Comparison of ENCODE assay signal across 22 cellular contexts in genomic region chr11:123298488-123299447, GRCh38.
A peak's percentile ranks its signal among the peaks of the same experiment; 100 is the strongest.
DNase-seq lines count a peak whose midpoint lies in the region; ATAC-seq and TF ChIP-seq lines count a peak whose summit lies in the region.
"Had no signal": no experiment of that assay in that cellular context is flagged by ENCODE, and none has a peak within 500 bp of the region (broad histone marks: within the 10 kb centered on the region; RNA-seq: fewer than 3 reads in every experiment).

No MANE protein-coding gene starts in this region.

- no peak overlapping the region for H3K9ac ChIP-seq in Karpas-422 (ENCODE audit: low read length)
- H3K9ac ChIP-seq in mesendoderm (ENCODE audit: low read length): no peak overlapping the region
- H3K9ac ChIP-seq: BLaER1 treated with 17β-estradiol and CSF1 and Interleukin-3, amounts not matched to agents 10 nM and 100 nM; SK-N-SH had no signal

- POLR2A ChIA-PET in WTC11 (lab: Charles Lee): interaction anchor here (0.9 kb wide), 1 partner anchor 244 kb away, joined by 6 read pairs; no protein-coding TSS in a partner anchor

- no peaks in the 10 kb centered on the region for H3K79me1 ChIP-seq in mesendoderm (ENCODE audit: low read length)

- peaks cover 16% of the 10 kb centered on the region for H3K4me1 Mint-ChIP-seq in WTC11
- peaks cover 26% of the 10 kb centered on the region for H3K4me1 Mint-ChIP-seq in activated naive CD8-positive, alpha-beta T cell treated with anti-CD3 and anti-CD28 coated beads for 36 hours

- H3K79me2 ChIP-seq in Karpas-422 (ENCODE audit: low read length): no peaks in the 10 kb centered on the region
- H3K79me2 ChIP-seq in mesendoderm (ENCODE audit: control insufficient read depth, insufficient read depth, low read length): no peaks in the 10 kb centered on the region

- H3K36me3 ChIP-seq in BE2C (no peaks in the 10 kb centered on the region), Karpas-422 (ENCODE audit: insufficient read depth, low read length) (no peaks in the 10 kb centered on the region), mesendoderm (ENCODE audit: control insufficient read depth, insufficient read depth, low read length) (no peaks in the 10 kb centered on the region)
- H3K36me3 ChIP-seq: BLaER1 treated with 17β-estradiol and CSF1 and Interleukin-3, amounts not matched to agents 10 nM and 100 nM had no signal

- no peak overlapping the region for H3K4ac ChIP-seq in mesendoderm (ENCODE audit: low read depth, low read length)

- no peak overlapping the region for H3K56ac ChIP-seq in mesendoderm (ENCODE audit: low read length)

- no peak overlapping the region for H2AK5ac ChIP-seq in mesendoderm (ENCODE audit: low read length)

- H3K9me3 ChIP-seq in BE2C (no peaks in the 10 kb centered on the region), Karpas-422 (ENCODE audit: low read length) (no peaks in the 10 kb centered on the region)
- H3K9me3 ChIP-seq: SK-N-SH had no signal

- H3K9me3 Mint-ChIP-seq in WTC11: no peaks in the 10 kb centered on the region
- H3K9me3 Mint-ChIP-seq in activated naive CD8-positive, alpha-beta T cell treated with anti-CD3 and anti-CD28 coated beads for 36 hours: no peaks in the 10 kb centered on the region
- H3K9me3 Mint-ChIP-seq: CD4-positive, alpha-beta T cell had no signal

- H3K4me3 Mint-ChIP-seq in WTC11: no peak overlapping the region
- no peak overlapping the region for H3K4me3 Mint-ChIP-seq in activated naive CD8-positive, alpha-beta T cell treated with anti-CD3 and anti-CD28 coated beads for 36 hours
- H3K4me3 Mint-ChIP-seq: CD4-positive, alpha-beta T cell had no signal

- no peak overlapping the region for H2BK5ac ChIP-seq in mesendoderm (ENCODE audit: low read length)

- no peak overlapping the region for H3K23ac ChIP-seq in mesendoderm (ENCODE audit: low read length)

- H3K27me3 ChIP-seq in BE2C (no peaks in the 10 kb centered on the region), Karpas-422 (ENCODE audit: low read length) (no peaks in the 10 kb centered on the region), mesendoderm (ENCODE audit: insufficient read depth, low read length, poor library complexity) (no peaks in the 10 kb centered on the region)
- H3K27me3 ChIP-seq: BLaER1 treated with 17β-estradiol and CSF1 and Interleukin-3, amounts not matched to agents 10 nM and 100 nM had no signal

- no peaks in the 10 kb centered on the region for H3K9me2 ChIP-seq in Karpas-422 (replicated peaks; ENCODE audit: insufficient read depth, low read length)
- H3K9me2 ChIP-seq: SK-N-SH had no signal

- no peak overlapping the region for H3K18ac ChIP-seq in mesendoderm (ENCODE audit: low read length)

- TF ChIP-seq CTCF in BE2C (IDR thresholded peaks at IDR 0.05; ENCODE audit: low read depth, low read length) (no peak), WTC11 (IDR thresholded peaks at IDR 0.05) (no peak)

- H2BK15ac ChIP-seq in mesendoderm (replicated peaks; ENCODE audit: low read depth): no peak overlapping the region

- H3K4me2 ChIP-seq in Karpas-422 (ENCODE audit: low read depth, low read length, poor library complexity, severe bottlenecking): no peak overlapping the region
- no peak overlapping the region for H3K4me2 ChIP-seq in mesendoderm (ENCODE audit: low read length)
- H3K4me2 ChIP-seq: BLaER1 treated with 17β-estradiol and CSF1 and Interleukin-3, amounts not matched to agents 10 nM and 100 nM; SK-N-SH had no signal

- H4K5ac ChIP-seq in mesendoderm (ENCODE audit: low read length): no peak overlapping the region

- H3K27ac ChIP-seq in Karpas-422 (ENCODE audit: low read length): no peak overlapping the region
- H3K27ac ChIP-seq in mesendoderm (ENCODE audit: low read depth, low read length): no peak overlapping the region
- H3K27ac ChIP-seq: BLaER1 treated with 17β-estradiol and CSF1 and Interleukin-3, amounts not matched to agents 10 nM and 100 nM; RWPE1 had no signal

- DNase-seq in BE2C: peak; percentile 28
- DNase-seq in Karpas-422: peak; percentile 51
- DNase-seq in WTC11 (ENCODE audit: low spot score): peak; percentile 36
- DNase-seq in mesendoderm: peak; percentile 47
- no peak for DNase-seq in GM03348 (ENCODE audit: low spot score)
- DNase-seq in activated naive CD8-positive, alpha-beta T cell treated with anti-CD3 and anti-CD28 coated beads for 36 hours: no peak
- DNase-seq: CD4-positive, alpha-beta T cell; COR-L47; DMS53; IMR-90; KG1; MM.1S; NCI-H2029; NCI-H446 treated with DMSO at 0.1 percent for 48 hours; NCI-H526; NCI-H82; SHP77 treated with DMSO at 0.1 percent for 48 hours; SK-N-SH had no signal

- H3K27me3 Mint-ChIP-seq in WTC11 (ENCODE audit: low read depth): peaks cover 20% of the 10 kb centered on the region
- peaks cover under 1% of the 10 kb centered on the region for H3K27me3 Mint-ChIP-seq in activated naive CD8-positive, alpha-beta T cell treated with anti-CD3 and anti-CD28 coated beads for 36 hours
- H3K27me3 Mint-ChIP-seq: CD4-positive, alpha-beta T cell had no signal

- no peak overlapping the region for H2BK120ac ChIP-seq in mesendoderm (ENCODE audit: low read depth, low read length)

- H3K4me3 ChIP-seq in BE2C (ENCODE audit: low read depth, low read length) (no peak overlapping the region), Karpas-422 (ENCODE audit: low read length) (no peak overlapping the region), mesendoderm (ENCODE audit: low read length) (no peak overlapping the region)
- H3K4me3 ChIP-seq: BLaER1 treated with 17β-estradiol and CSF1 and Interleukin-3, amounts not matched to agents 10 nM and 100 nM had no signal

- ATAC-seq in WTC11 (peak; percentile 33), GM21381 (IDR thresholded peaks at IDR 0.05; ENCODE audit: unreplicated experiment) (no peak)
- ATAC-seq: Panc1 had no signal

- no peaks in the 10 kb centered on the region for H4K20me1 ChIP-seq in Karpas-422 (ENCODE audit: insufficient read depth, low read depth, low read length)
- H4K20me1 ChIP-seq: BLaER1 treated with 17β-estradiol and CSF1 and Interleukin-3, amounts not matched to agents 10 nM and 100 nM had no signal

- CTCF ChIA-PET in WTC11 (lab: Charles Lee): interaction anchor here (0.5 to 4.4 kb wide), 10 partner anchors 8 to 282 kb away, joined by 3 to 18 read pairs (median 3); no protein-coding TSS in a partner anchor

- no peaks in the 10 kb centered on the region for H3K36me3 Mint-ChIP-seq in WTC11
- H3K36me3 Mint-ChIP-seq in activated naive CD8-positive, alpha-beta T cell treated with anti-CD3 and anti-CD28 coated beads for 36 hours: no peaks in the 10 kb centered on the region

- H3K27ac Mint-ChIP-seq in WTC11: no peak overlapping the region
- H3K27ac Mint-ChIP-seq in activated naive CD8-positive, alpha-beta T cell treated with anti-CD3 and anti-CD28 coated beads for 36 hours: no peak overlapping the region
- H3K27ac Mint-ChIP-seq: CD4-positive, alpha-beta T cell had no signal

- H4K8ac ChIP-seq in mesendoderm (ENCODE audit: low read depth, low read length): no peak overlapping the region

- WGBS in mesendoderm (ENCODE audit: extremely low coverage, insufficient coverage, low lambda C conversion rate): no CpG with 5 or more reads among the region's 16 CpGs

- no peak overlapping the region for H2AFZ ChIP-seq in Karpas-422 (ENCODE audit: low read length)

- H3K4me1 ChIP-seq in BE2C (no peaks in the 10 kb centered on the region), Karpas-422 (ENCODE audit: low read length) (peaks cover 39% of the 10 kb centered on the region), mesendoderm (ENCODE audit: control insufficient read depth, low read depth, low read length) (peaks cover 6% of the 10 kb centered on the region)

TF ChIP-seq in WTC11, 78 proteins besides CTCF, POLR2A, EP300 and RAD21 (continues in another document):
- TF ChIP-seq ZNF317 (CRISPR knock-in tag; IDR thresholded peaks at IDR 0.05; ENCODE audit: borderline replicate concordance, low read depth): no peak
- TF ChIP-seq ZNF138 (CRISPR knock-in tag; conservative IDR thresholded peaks at IDR 0.05): no peak
- no peak for TF ChIP-seq TP53 (CRISPR knock-in tag; IDR thresholded peaks at IDR 0.05)
- no peak for TF ChIP-seq CBFB (CRISPR knock-in tag; IDR thresholded peaks at IDR 0.05; ENCODE audit: low read depth)
- no peak for TF ChIP-seq AFF4 (CRISPR knock-in tag; IDR thresholded peaks at IDR 0.05; ENCODE audit: borderline replicate concordance)
- TF ChIP-seq ATF1 (CRISPR knock-in tag; IDR thresholded peaks at IDR 0.05): no peak
- no peak for TF ChIP-seq ZNF219 (CRISPR knock-in tag; IDR thresholded peaks at IDR 0.05; ENCODE audit: borderline replicate concordance)

Comparison
In these comparisons a context has a peak if more than half of its experiments do, and no peak if none do; other contexts are left out.
1. DNase-seq: peak in BE2C (single experiment), Karpas-422 (single experiment), WTC11 (single experiment) and mesendoderm (single experiment); none in GM03348 (single experiment) and activated naive CD8-positive, alpha-beta T cell treated with anti-CD3 and anti-CD28 coated beads for 36 hours (single experiment).